ENCODE assay signal across 10 cellular contexts in the genomic region with DNA sequence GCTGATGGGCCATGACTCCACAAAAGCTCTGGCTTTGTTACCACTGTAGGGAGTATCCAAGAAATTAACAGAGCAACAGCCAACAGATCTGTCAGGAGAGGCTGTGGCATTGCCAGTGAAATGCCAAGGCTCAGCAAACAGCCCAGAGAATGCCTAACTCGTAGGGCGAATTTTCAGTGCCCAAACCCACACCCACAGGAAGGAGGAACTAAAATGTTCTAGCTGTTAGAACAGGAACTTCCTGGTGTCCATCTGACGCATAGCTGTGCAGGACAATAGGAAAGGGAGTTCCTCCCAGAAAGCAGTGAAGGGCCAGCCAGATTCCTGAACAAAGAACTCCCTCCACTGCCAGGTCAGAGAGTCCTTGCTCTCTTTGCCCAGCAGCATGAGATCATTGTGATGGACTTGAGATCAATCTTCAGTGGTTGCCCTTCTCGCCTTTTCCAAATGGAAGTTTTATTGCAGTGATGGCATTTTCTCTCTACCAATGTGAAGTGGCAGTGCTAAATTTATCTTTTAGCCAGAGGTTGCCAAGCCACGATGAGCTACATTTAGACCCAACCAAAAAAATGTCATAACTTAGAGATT.
DNase-seq lines count a peak whose midpoint lies in the region; ATAC-seq, FAIRE-seq and TF ChIP-seq lines count a peak whose summit lies in the region.
"Had no signal": no experiment of that assay in that cellular context is flagged by ENCODE, and none has a peak within 500 bp of the region (broad histone marks: within the 10 kb centered on the region; RNA-seq: fewer than 3 reads in every experiment).

No MANE protein-coding gene starts in this region.

- H3K27ac Mint-ChIP-seq in astrocyte (ENCODE audit: unreplicated experiment) = peak overlapping the region; percentile 42
- H3K27ac Mint-ChIP-seq in activated CD4-positive, alpha-beta T cell treated with anti-CD3 and anti-CD28 coated beads, Interleukin-2, amount 10 ng/mL, durations not matched to agents 24 days and 14 days = no peak overlapping the region
- no peak overlapping the region for H3K27ac Mint-ChIP-seq in activated T-helper 1 cell treated with anti-CD3 and anti-CD28 coated beads, Interleukin-12 subunit alpha, Interleukin-12 subunit beta, Interleukin-2, Interleukin-4 antibody, amounts not matched to agents 30 ng/mL and 10 ng/mL and 1 ng/mL, durations not matched to agents 14 hours and 24 hours and 36 hours

- no peaks in the 10 kb centered on the region for H3K79me2 ChIP-seq in astrocyte (ENCODE audit: insufficient read depth, low read length)

- no peaks in the 10 kb centered on the region for H3K27me3 Mint-ChIP-seq in astrocyte (ENCODE audit: low read depth, unreplicated experiment)
- no peaks in the 10 kb centered on the region for H3K27me3 Mint-ChIP-seq in activated CD4-positive, alpha-beta T cell treated with anti-CD3 and anti-CD28 coated beads, Interleukin-2, amount 10 ng/mL, durations not matched to agents 24 days and 14 days
- no peaks in the 10 kb centered on the region for H3K27me3 Mint-ChIP-seq in activated T-helper 1 cell treated with anti-CD3 and anti-CD28 coated beads, Interleukin-12 subunit alpha, Interleukin-12 subunit beta, Interleukin-2, Interleukin-4 antibody, amounts not matched to agents 30 ng/mL and 10 ng/mL and 1 ng/mL, durations not matched to agents 14 hours and 24 hours and 36 hours (ENCODE audit: insufficient read depth)

- peak in 1 of 2 donors; percentile 41 for TF ChIP-seq POLR2A in heart left ventricle (IDR thresholded peaks at IDR 0.05)
- no peak for TF ChIP-seq POLR2A in prostate gland (IDR thresholded peaks at IDR 0.05)

- H4K20me1 ChIP-seq in astrocyte (ENCODE audit: insufficient read depth, low read length) = no peaks in the 10 kb centered on the region

- no peak overlapping the region for H3K27ac ChIP-seq in astrocyte (ENCODE audit: low read depth, low read length)
- peak overlapping the region; percentile 83 to 94 (median 90) for H3K27ac ChIP-seq in heart left ventricle
- H3K27ac ChIP-seq in prostate gland = peak overlapping the region; percentile 19 to 57

- H2AFZ ChIP-seq in astrocyte (ENCODE audit: low read depth, low read length) = peak overlapping the region; percentile 62

- peak overlapping the region; percentile 12 for H3K4me2 ChIP-seq in astrocyte (ENCODE audit: low read length)

- 11 to 22% (median 20%) methylated on average over 5 of the region's 5 CpGs for WGBS in heart left ventricle, 4 donors
- WGBS in prostate gland = 34% methylated on average over 5 of the region's 5 CpGs

- intact Hi-C loops in heart left ventricle (cut with DNase I) = loop anchor here in 1 of 10 donors (10.0 kb wide), 1 partner anchor 275 kb away; no protein-coding TSS in a partner anchor
- intact Hi-C loops in prostate gland (cut with DNase I) = no loop called here
- intact Hi-C loops in activated CD4-positive, alpha-beta T cell treated with anti-CD3 and anti-CD28 coated beads, Interleukin-2, amount 10 ng/mL, durations not matched to agents 24 days and 14 days (cut with micrococcal nuclease) = no loop called here
- intact Hi-C loops in activated T-helper 1 cell treated with anti-CD3 and anti-CD28 coated beads, Interleukin-12 subunit alpha, Interleukin-12 subunit beta, Interleukin-2, Interleukin-4 antibody, amounts not matched to agents 30 ng/mL and 10 ng/mL and 1 ng/mL, durations not matched to agents 14 hours and 24 hours and 36 hours (cut with micrococcal nuclease) = no loop called here

- TF ChIP-seq CTCF in astrocyte (IDR thresholded peaks at IDR 0.05; ENCODE audit: insufficient read depth, low read depth, low read length) (no peak), heart left ventricle (IDR thresholded peaks at IDR 0.05) (peak in 2 of 12 donors; percentile 6 to 25), prostate gland (IDR thresholded peaks at IDR 0.05) (no peak)

- peaks cover 6% of the 10 kb centered on the region for H3K4me1 ChIP-seq in astrocyte (ENCODE audit: insufficient read depth, low read length)
- peaks cover 7 to 42% (median 27%) of the 10 kb centered on the region in 12 donors for H3K4me1 ChIP-seq in heart left ventricle
- H3K4me1 ChIP-seq in prostate gland (replicated peaks) = no peaks in the 10 kb centered on the region

- H3K4me3 ChIP-seq in astrocyte (ENCODE audit: insufficient read depth, low read depth, low read length) (no peak overlapping the region), heart left ventricle (peak overlapping the region in 1 of 12 donors; percentile 3), prostate gland (no peak overlapping the region)

- no peaks in the 10 kb centered on the region for H3K36me3 Mint-ChIP-seq in astrocyte (ENCODE audit: low read depth, unreplicated experiment)
- H3K36me3 Mint-ChIP-seq in activated CD4-positive, alpha-beta T cell treated with anti-CD3 and anti-CD28 coated beads, Interleukin-2, amount 10 ng/mL, durations not matched to agents 24 days and 14 days (ENCODE audit: low read depth) = no peaks in the 10 kb centered on the region
- no peaks in the 10 kb centered on the region for H3K36me3 Mint-ChIP-seq in activated T-helper 1 cell treated with anti-CD3 and anti-CD28 coated beads, Interleukin-12 subunit alpha, Interleukin-12 subunit beta, Interleukin-2, Interleukin-4 antibody, amounts not matched to agents 30 ng/mL and 10 ng/mL and 1 ng/mL, durations not matched to agents 14 hours and 24 hours and 36 hours (ENCODE audit: low read depth)

- no peaks in the 10 kb centered on the region for H3K9me3 Mint-ChIP-seq in astrocyte (ENCODE audit: unreplicated experiment)
- H3K9me3 Mint-ChIP-seq in activated CD4-positive, alpha-beta T cell treated with anti-CD3 and anti-CD28 coated beads, Interleukin-2, amount 10 ng/mL, durations not matched to agents 24 days and 14 days = peaks cover 4% of the 10 kb centered on the region
- H3K9me3 Mint-ChIP-seq in activated T-helper 1 cell treated with anti-CD3 and anti-CD28 coated beads, Interleukin-12 subunit alpha, Interleukin-12 subunit beta, Interleukin-2, Interleukin-4 antibody, amounts not matched to agents 30 ng/mL and 10 ng/mL and 1 ng/mL, durations not matched to agents 14 hours and 24 hours and 36 hours = no peaks in the 10 kb centered on the region

- H3K4me3 Mint-ChIP-seq in astrocyte (ENCODE audit: unreplicated experiment) = no peak overlapping the region
- no peak overlapping the region for H3K4me3 Mint-ChIP-seq in activated CD4-positive, alpha-beta T cell treated with anti-CD3 and anti-CD28 coated beads, Interleukin-2, amount 10 ng/mL, durations not matched to agents 24 days and 14 days
- no peak overlapping the region for H3K4me3 Mint-ChIP-seq in activated T-helper 1 cell treated with anti-CD3 and anti-CD28 coated beads, Interleukin-12 subunit alpha, Interleukin-12 subunit beta, Interleukin-2, Interleukin-4 antibody, amounts not matched to agents 30 ng/mL and 10 ng/mL and 1 ng/mL, durations not matched to agents 14 hours and 24 hours and 36 hours

- FAIRE-seq in astrocyte (lab: Jason Lieb, UNC) = peak; percentile 83

- peaks cover 7% of the 10 kb centered on the region for H3K4me1 Mint-ChIP-seq in astrocyte (ENCODE audit: low read depth, unreplicated experiment)
- no peaks in the 10 kb centered on the region for H3K4me1 Mint-ChIP-seq in activated CD4-positive, alpha-beta T cell treated with anti-CD3 and anti-CD28 coated beads, Interleukin-2, amount 10 ng/mL, durations not matched to agents 24 days and 14 days
- no peaks in the 10 kb centered on the region for H3K4me1 Mint-ChIP-seq in activated T-helper 1 cell treated with anti-CD3 and anti-CD28 coated beads, Interleukin-12 subunit alpha, Interleukin-12 subunit beta, Interleukin-2, Interleukin-4 antibody, amounts not matched to agents 30 ng/mL and 10 ng/mL and 1 ng/mL, durations not matched to agents 14 hours and 24 hours and 36 hours (ENCODE audit: low read depth)

- ATAC-seq in heart left ventricle (peak; percentile 86 to 94 (median 91)), HG03571 (IDR thresholded peaks at IDR 0.05; ENCODE audit: unreplicated experiment) (no peak)

- H3K36me3 ChIP-seq in astrocyte (ENCODE audit: insufficient read depth, low read length) = no peaks in the 10 kb centered on the region
- no peaks in the 10 kb centered on the region for H3K36me3 ChIP-seq in heart left ventricle
- H3K36me3 ChIP-seq in prostate gland = no peaks in the 10 kb centered on the region

- H3K9me3 ChIP-seq in astrocyte (ENCODE audit: insufficient read depth, low read depth, low read length) (peaks cover 4% of the 10 kb centered on the region), heart left ventricle (no peaks in the 10 kb centered on the region), prostate gland (no peaks in the 10 kb centered on the region)

- H3K27me3 ChIP-seq in astrocyte (ENCODE audit: insufficient read depth, low read length) (no peaks in the 10 kb centered on the region), heart left ventricle (no peaks in the 10 kb centered on the region), prostate gland (replicated peaks; ENCODE audit: insufficient read depth) (no peaks in the 10 kb centered on the region)

- peak; percentile 41 for DNase-seq in EL
- peak; percentile 62 for DNase-seq in astrocyte (ENCODE audit: low read depth)
- DNase-seq in heart left ventricle = peak; percentile 33 to 74 (median 61)
- DNase-seq in prostate gland (ENCODE audit: low spot score) = peak; percentile 18
- DNase-seq in activated CD4-positive, alpha-beta T cell treated with anti-CD3 and anti-CD28 coated beads, Interleukin-2, amount 10 ng/mL, durations not matched to agents 24 days and 14 days = no peak
- no peak for DNase-seq in activated T-helper 1 cell treated with anti-CD3 and anti-CD28 coated beads, Interleukin-12 subunit alpha, Interleukin-12 subunit beta, Interleukin-2, Interleukin-4 antibody, amounts not matched to agents 30 ng/mL and 10 ng/mL and 1 ng/mL, durations not matched to agents 14 hours and 24 hours and 36 hours (ENCODE audit: low spot score)
- DNase-seq in NCI-H345 treated with DMSO at 0.1 percent for 48 hours (lab: John Stamatoyannopoulos, UW; ENCODE audit: unreplicated experiment) = no peak
- DNase-seq: kidney glomerular epithelial cell, T-helper 9 cell had no signal

- H3K9ac ChIP-seq in astrocyte (ENCODE audit: low read length) = no peak overlapping the region

Comparison
In these comparisons a context has a peak if more than half of its experiments do, and no peak if none do; other contexts are left out.
1. DNase-seq: peak in EL (single experiment), astrocyte (single experiment), heart left ventricle (5 of 5) and prostate gland (single experiment); none in activated CD4-positive, alpha-beta T cell treated with anti-CD3 and anti-CD28 coated beads, Interleukin-2, amount 10 ng/mL, durations not matched to agents 24 days and 14 days (single experiment), activated T-helper 1 cell treated with anti-CD3 and anti-CD28 coated beads, Interleukin-12 subunit alpha, Interleukin-12 subunit beta, Interleukin-2, Interleukin-4 antibody, amounts not matched to agents 30 ng/mL and 10 ng/mL and 1 ng/mL, durations not matched to agents 14 hours and 24 hours and 36 hours (single experiment) and NCI-H345 treated with DMSO at 0.1 percent for 48 hours (single experiment).